In genomic region chr10:6300106-6300783, GRCh38 we compare ENCODE assay signal across 8 cellular contexts.
DNase-seq lines count a peak whose midpoint lies in the region; ATAC-seq and TF ChIP-seq lines count a peak whose summit lies in the region.

No MANE protein-coding gene starts in this region.

- TF ChIP-seq POLR2A in esophagus muscularis mucosa (IDR thresholded peaks at IDR 0.05; ENCODE audit: low read depth), result no peak

- no peak overlapping the region for H3K4me3 ChIP-seq in esophagus muscularis mucosa
- no peak overlapping the region for H3K4me3 ChIP-seq in skin epidermis

- H3K27ac ChIP-seq in esophagus muscularis mucosa (replicated peaks in 1 of 4) (peak overlapping the region in 3 of 4 donors; percentile 3 to 43 (median 17)), skin epidermis (peak overlapping the region in 18 of 21 experiments; percentile 14 to 89 (median 62))

- H3K9me3 ChIP-seq in T-helper 17 cell (ENCODE audit: control insufficient read depth, low read length, poor library complexity, severe bottlenecking) (no peaks in the 10 kb centered on the region), esophagus muscularis mucosa (no peaks in the 10 kb centered on the region)

- no peaks in the 10 kb centered on the region for H3K27me3 Mint-ChIP-seq in T-helper 17 cell

- H3K36me3 Mint-ChIP-seq in T-helper 17 cell (ENCODE audit: low read depth), result peaks cover 2% of the 10 kb centered on the region

- WGBS in esophagus muscularis mucosa, result 46% methylated on average over 14 of the region's 14 CpGs

- no peaks in the 10 kb centered on the region for H3K36me3 ChIP-seq in esophagus muscularis mucosa

- H3K4me3 Mint-ChIP-seq in T-helper 17 cell, result peak overlapping the region; percentile 67

- no peaks in the 10 kb centered on the region for H3K27me3 ChIP-seq in esophagus muscularis mucosa

- no peak for TF ChIP-seq EP300 in esophagus muscularis mucosa (IDR thresholded peaks at IDR 0.05)

- peaks cover 0 to 22% (median 9%) of the 10 kb centered on the region in 4 donors for H3K4me1 ChIP-seq in esophagus muscularis mucosa

- TF ChIP-seq CTCF in esophagus muscularis mucosa (IDR thresholded peaks at IDR 0.05), result no peak

- ATAC-seq in GM19351 (IDR thresholded peaks at IDR 0.05; ENCODE audit: unreplicated experiment) (peak; percentile 86), HG03354 (IDR thresholded peaks at IDR 0.05; ENCODE audit: poor library complexity, severe bottlenecking, unreplicated experiment) (peak; percentile 93), T-helper 17 cell (peak; percentile 86)

- H3K4me1 Mint-ChIP-seq in T-helper 17 cell, result peaks cover 32% of the 10 kb centered on the region

- intact Hi-C loops in esophagus muscularis mucosa (cut with DNase I), result no loop called here

- DNase-seq in CD1c-positive myeloid dendritic cell (ENCODE audit: extremely low spot score), result peak; percentile 83
- peak in 2 of 3 donors; percentile 10 to 15 for DNase-seq in T-helper 17 cell
- no peak for DNase-seq in esophagus muscularis mucosa (ENCODE audit: extremely low spot score)
- no peak for DNase-seq in NCI-H1092 (lab: John Stamatoyannopoulos, UW)
- DNase-seq in SHP77 treated with DMSO at 0.1 percent for 48 hours (lab: John Stamatoyannopoulos, UW), result no peak

- peak overlapping the region; percentile 95 for H3K27ac Mint-ChIP-seq in T-helper 17 cell

Comparison
In these comparisons a context has a peak if more than half of its experiments do, and no peak if none do; other contexts are left out.
1. DNase-seq: peak in CD1c-positive myeloid dendritic cell (single experiment) and T-helper 17 cell (2 of 3); none in esophagus muscularis mucosa (single experiment), NCI-H1092 (single experiment) and SHP77 treated with DMSO at 0.1 percent for 48 hours (single experiment).
2. Peak in every context shown above with its lines, with median percentiles within 50 percentile points of each other: ATAC-seq.